Comparison of ENCODE assay signal across 23 cellular contexts in the genomic region with DNA sequence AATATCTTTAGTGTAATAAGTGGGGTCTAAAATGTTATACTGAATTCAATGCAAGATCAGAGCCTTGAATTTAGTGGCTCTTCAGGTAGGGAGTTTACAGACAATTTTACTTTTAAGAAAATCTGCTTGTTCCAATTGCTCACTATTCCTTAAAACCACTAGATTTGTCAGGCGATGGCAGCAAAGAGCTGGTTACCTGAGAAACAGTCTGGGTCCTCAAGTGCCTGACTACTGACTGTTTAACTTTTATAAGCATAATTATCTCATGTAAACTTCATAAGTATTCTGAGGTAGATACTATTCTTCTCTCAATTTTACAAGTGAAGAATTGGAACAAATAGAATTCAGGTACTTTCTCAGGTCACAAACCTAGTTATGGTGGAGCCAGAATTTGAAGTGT.
DNase-seq lines count a peak whose midpoint lies in the region; FAIRE-seq and TF ChIP-seq lines count a peak whose summit lies in the region.
"Had no signal": no experiment of that assay in that cellular context is flagged by ENCODE, and none has a peak within 500 bp of the region (broad histone marks: within the 10 kb centered on the region; RNA-seq: fewer than 3 reads in every experiment).

No MANE protein-coding gene starts in this region.

- H4K5ac ChIP-seq in mesendoderm (ENCODE audit: low read length): no peak overlapping the region

- H3K56ac ChIP-seq in mesendoderm (ENCODE audit: low read length): no peak overlapping the region

- H3K4me2 ChIP-seq in mesendoderm (ENCODE audit: low read length): no peak overlapping the region
- H3K4me2 ChIP-seq: BLaER1 treated with 17β-estradiol and CSF1 and Interleukin-3, amounts not matched to agents 10 nM and 100 nM had no signal

- TF ChIP-seq CTCF in LNCaP clone FGC (IDR thresholded peaks at IDR 0.05; ENCODE audit: control insufficient read depth, extremely low read depth, insufficient read depth): peak; percentile 47

- no peak overlapping the region for H2BK120ac ChIP-seq in mesendoderm (ENCODE audit: low read depth, low read length)

- DNase-seq in GM19239 (ENCODE audit: insufficient read length, low spot score) (no peak), LNCaP clone FGC (ENCODE audit: low read depth) (no peak), mesendoderm (peak; percentile 35), urothelium cell line (ENCODE audit: low spot score) (no peak), NCI-H1694 treated with DMSO at 0.1 percent for 48 hours (lab: John Stamatoyannopoulos, UW) (no peak), NCI-H2171 (lab: John Stamatoyannopoulos, UW) (no peak), CD1c-positive myeloid dendritic cell (ENCODE audit: extremely low spot score) (no peak)
- DNase-seq: activated CD4-positive, alpha-beta T cell treated with anti-CD3 and anti-CD28 coated beads, Interleukin-2, amount 50 U/mL, for 48 hours; activated naive CD4-positive, alpha-beta T cell treated with anti-CD3 and anti-CD28 coated beads, Interleukin-2, amount 10 ng/mL, durations not matched to agents 7 days and 5 days; brain microvascular endothelial cell; EL; mesenchymal stem cell; NCI-H524 treated with DMSO at 0.1 percent for 48 hours; sigmoid colon; stimulated activated CD4-positive, alpha-beta T cell treated with anti-CD3 and anti-CD28 coated beads, Interleukin-4, amount 100 ng/mL, for 4 hours; substantia nigra; T-helper 1 cell had no signal

- no peak overlapping the region for H2BK15ac ChIP-seq in mesendoderm (replicated peaks; ENCODE audit: low read depth)

- H3K9ac ChIP-seq in mesendoderm (ENCODE audit: low read length): no peak overlapping the region
- H3K9ac ChIP-seq: BLaER1 treated with 17β-estradiol and CSF1 and Interleukin-3, amounts not matched to agents 10 nM and 100 nM had no signal

- WGBS in mesendoderm (ENCODE audit: extremely low coverage, insufficient coverage, low lambda C conversion rate): no CpG with 5 or more reads among the region's 1 CpG

- H3K18ac ChIP-seq in mesendoderm (ENCODE audit: low read length): no peak overlapping the region

- H2BK5ac ChIP-seq in mesendoderm (ENCODE audit: low read length): no peak overlapping the region

- no peak overlapping the region for H3K4ac ChIP-seq in mesendoderm (ENCODE audit: low read depth, low read length)

- no peak overlapping the region for H3K27ac ChIP-seq in mesendoderm (ENCODE audit: low read depth, low read length)
- H3K27ac ChIP-seq: BLaER1 treated with 17β-estradiol and CSF1 and Interleukin-3, amounts not matched to agents 10 nM and 100 nM; brain microvascular endothelial cell; neutrophil; RWPE1; sigmoid colon had no signal

- H3K23ac ChIP-seq in mesendoderm (ENCODE audit: low read length): no peak overlapping the region

- no peaks in the 10 kb centered on the region for H3K79me2 ChIP-seq in mesendoderm (ENCODE audit: control insufficient read depth, insufficient read depth, low read length)

- H3K36me3 ChIP-seq in mesendoderm (ENCODE audit: control insufficient read depth, insufficient read depth, low read length): no peaks in the 10 kb centered on the region
- H3K36me3 ChIP-seq: BLaER1 treated with 17β-estradiol and CSF1 and Interleukin-3, amounts not matched to agents 10 nM and 100 nM; brain microvascular endothelial cell; neutrophil; sigmoid colon had no signal

- H3K4me3 ChIP-seq in LNCaP clone FGC (ENCODE audit: low read depth, low read length) (no peak overlapping the region), mesendoderm (ENCODE audit: low read length) (no peak overlapping the region)
- H3K4me3 ChIP-seq: BLaER1 treated with 17β-estradiol and CSF1 and Interleukin-3, amounts not matched to agents 10 nM and 100 nM; K562; sigmoid colon had no signal

- H2AK5ac ChIP-seq in mesendoderm (ENCODE audit: low read length): no peak overlapping the region

- H3K27me3 ChIP-seq in mesendoderm (ENCODE audit: insufficient read depth, low read length, poor library complexity): no peaks in the 10 kb centered on the region
- H3K27me3 ChIP-seq: brain microvascular endothelial cell, neutrophil, sigmoid colon had no signal

- no peaks in the 10 kb centered on the region for H3K4me1 ChIP-seq in mesendoderm (ENCODE audit: control insufficient read depth, low read depth, low read length)
- H3K4me1 ChIP-seq: BLaER1 treated with 17β-estradiol and CSF1 and Interleukin-3, amounts not matched to agents 10 nM and 100 nM; sigmoid colon had no signal

- H4K8ac ChIP-seq in mesendoderm (ENCODE audit: low read depth, low read length): no peak overlapping the region

- peak; percentile 14 for FAIRE-seq in GM19239 (lab: Jason Lieb, UNC)
- FAIRE-seq in colon (lab: Jason Lieb, UNC): peak; percentile 31
- FAIRE-seq in urothelium cell line (lab: Jason Lieb, UNC): no peak
- FAIRE-seq: H54, K562 had no signal

- H3K79me1 ChIP-seq in mesendoderm (ENCODE audit: low read length): no peaks in the 10 kb centered on the region
